8 cellular contexts compared by ENCODE assay signal in the genomic region with DNA sequence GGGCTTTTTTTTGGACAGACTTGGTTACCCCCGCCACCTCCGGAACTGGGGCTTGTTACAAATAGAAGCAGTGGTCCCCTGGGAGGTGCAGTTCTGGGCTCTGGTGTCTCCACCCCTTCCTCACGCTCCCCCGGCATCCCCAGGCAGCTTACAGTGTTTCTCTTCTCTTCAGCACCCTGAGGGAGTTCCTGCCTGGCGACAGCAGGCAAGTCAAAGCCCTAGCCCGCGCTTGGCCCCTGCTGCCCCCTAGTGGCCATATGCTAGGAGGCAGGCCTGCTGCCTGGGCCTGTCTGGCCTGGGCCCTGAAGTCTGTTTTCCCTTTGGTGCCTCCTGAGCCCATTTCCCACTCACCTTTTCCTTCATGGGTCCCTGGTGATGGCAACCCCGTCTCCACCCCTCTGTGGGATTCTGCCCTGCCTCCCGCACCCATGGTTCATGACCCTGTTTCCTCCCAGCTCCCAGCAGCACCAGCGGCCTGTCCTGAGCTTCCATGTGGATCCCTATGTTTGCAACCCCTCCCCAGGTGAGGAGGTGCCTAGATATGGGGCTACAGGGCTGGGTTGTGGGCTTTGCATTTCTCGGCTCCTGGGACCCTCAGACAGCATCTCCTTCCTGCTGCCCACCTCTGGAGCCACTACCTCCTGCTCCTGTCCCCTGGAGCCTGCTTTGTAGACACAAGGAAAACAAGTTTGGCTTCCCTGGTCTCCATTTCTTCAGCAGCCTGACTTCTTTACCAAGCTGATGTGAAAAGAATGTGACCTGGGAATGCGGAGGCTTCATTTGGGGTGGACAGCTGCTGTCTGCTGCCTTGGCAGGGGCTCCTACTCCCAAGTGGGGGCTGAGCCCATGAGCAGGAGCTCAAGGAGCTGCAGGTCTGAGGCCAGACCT. TPM values are rescaled to one million over a fixed set of nuclear protein-coding genes. Genes with fewer than 3 reads are reported as not detected.
DNase-seq lines count a peak whose midpoint lies in the region; ATAC-seq, FAIRE-seq and TF ChIP-seq lines count a peak whose summit lies in the region.

No MANE protein-coding gene starts in this region.

- TF ChIP-seq CTCF in AG09319 (IDR thresholded peaks at IDR 0.05; ENCODE audit: low read depth, low read length) (peak; percentile 99), WI38 (IDR thresholded peaks at IDR 0.05; ENCODE audit: low read depth, low read length) (peak; percentile 95), mammary epithelial cell (conservative IDR thresholded peaks at IDR 0.05 in 1 of 2, IDR thresholded peaks at IDR 0.05 in 1 of 2; ENCODE audit: extremely low read depth in 1 of 2, insufficient read depth in 1 of 2, low read depth in 1 of 2, low read length in 2 of 2) (peak; percentile 99), keratinocyte (optimal IDR thresholded peaks at IDR 0.05 in 1 of 3, IDR thresholded peaks at IDR 0.05 in 1 of 3, conservative IDR thresholded peaks at IDR 0.05 in 1 of 3; ENCODE audit: extremely low read depth in 1 of 3, insufficient read depth in 2 of 3, low read length in 3 of 3) (peak; percentile 98 to 100 (median 99))

- FAIRE-seq in keratinocyte (lab: Jason Lieb, UNC): peak; percentile 61

- H3K4me2 ChIP-seq in mammary epithelial cell (ENCODE audit: insufficient read depth, low read depth, low read length): no peak overlapping the region
- H3K4me2 ChIP-seq in keratinocyte (ENCODE audit: control insufficient read depth, extremely low read depth, insufficient read depth, low read depth, low read length): no peak overlapping the region

- peaks cover 4% of the 10 kb centered on the region for H3K27me3 ChIP-seq in mammary epithelial cell (ENCODE audit: insufficient read depth, low read length)
- H3K27me3 ChIP-seq in keratinocyte (ENCODE audit: control insufficient read depth, extremely low read depth, insufficient read depth, low read length): peaks cover 15% of the 10 kb centered on the region

- no TSS peak for BruUV-seq in mammary epithelial cell (replicated peaks; lab: Mats Ljungman, UMichigan)

- in situ Hi-C loops in GM18951 (cut with MboI; ENCODE audit: low sequenced_read_pairs, unreplicated experiment) (no loop called here), mammary epithelial cell (cut with MboI; ENCODE audit: low sequenced_read_pairs in 2 of 2) (no loop called here)

- H2AFZ ChIP-seq in mammary epithelial cell (ENCODE audit: low read depth, low read length): no peak overlapping the region
- no peak overlapping the region for H2AFZ ChIP-seq in keratinocyte (ENCODE audit: control insufficient read depth, low read length)

- ATAC-seq in HG03159 (IDR thresholded peaks at IDR 0.05; ENCODE audit: unreplicated experiment): peak; percentile 51

- DNase-seq in AG09319 (ENCODE audit: extremely low read depth, low read depth): peak; percentile 67
- peak; percentile 56 for DNase-seq in NCI-H2227 treated with DMSO at 0.1 percent for 48 hours (lab: John Stamatoyannopoulos, UW)
- DNase-seq in mammary epithelial cell: peak; percentile 72
- DNase-seq in keratinocyte (ENCODE audit: low read depth, low spot score): peak; percentile 40
- peak; percentile 81 to 92 for DNase-seq in stimulated activated CD4-positive, alpha-beta T cell treated with anti-CD3 and anti-CD28 coated beads, Interleukin-15, amount 100 ng/mL, for 48 hours (ENCODE audit: low read depth in 2 of 2)

- WGBS in mammary epithelial cell (ENCODE audit: low coverage, missing lambda C conversion rate): 9% methylated on average over 9 of the region's 12 CpGs

- intact Hi-C loops in mammary epithelial cell (cut with micrococcal nuclease): loop anchor here (1.0 to 5.0 kb wide), 3 partner anchors 57 to 546 kb away; no protein-coding TSS in a partner anchor

- H3K9me3 ChIP-seq in mammary epithelial cell (replicated peaks; ENCODE audit: insufficient read depth, low read length) (no peaks in the 10 kb centered on the region), keratinocyte (ENCODE audit: control insufficient read depth, low read depth, low read length) (no peaks in the 10 kb centered on the region)

- H3K27ac ChIP-seq in mammary epithelial cell (ENCODE audit: insufficient read depth, low read depth, low read length) (no peak overlapping the region), keratinocyte (ENCODE audit: control insufficient read depth, insufficient read depth, low read length) (no peak overlapping the region)

- TF ChIP-seq POLR2A in GM18951 (IDR thresholded peaks at IDR 0.05; ENCODE audit: extremely low read depth, insufficient read depth, insufficient read length): peak; percentile 52

- peaks cover 13% of the 10 kb centered on the region for H3K79me2 ChIP-seq in mammary epithelial cell (ENCODE audit: insufficient read depth, low read length)
- H3K79me2 ChIP-seq in keratinocyte (ENCODE audit: control insufficient read depth, insufficient read depth, low read length): peaks cover 11% of the 10 kb centered on the region

- CTCF ChIA-PET in mammary epithelial cell (lab: Charles Lee; ENCODE audit: low non-redundant PET): interaction anchor here (0.6 to 0.9 kb wide), 4 partner anchors 10 to 753 kb away, joined by 3 to 5 read pairs (median 4); no protein-coding TSS in a partner anchor

- H3K4me1 ChIP-seq in mammary epithelial cell (ENCODE audit: insufficient read depth, low read length): peaks cover 15% of the 10 kb centered on the region
- H3K4me1 ChIP-seq in keratinocyte (ENCODE audit: control insufficient read depth, extremely low read depth, insufficient read depth, low read length): peaks cover 4% of the 10 kb centered on the region

- H4K20me1 ChIP-seq in mammary epithelial cell (ENCODE audit: insufficient read depth, low read length) (no peaks in the 10 kb centered on the region), keratinocyte (ENCODE audit: control insufficient read depth, extremely low read depth, insufficient read depth, low read length) (peaks cover 8% of the 10 kb centered on the region)

- H3K4me3 ChIP-seq in WI38 (ENCODE audit: low read depth, low read length) (no peak overlapping the region), mammary epithelial cell (replicated peaks in 1 of 3; ENCODE audit: insufficient read depth in 1 of 3, low read depth in 2 of 3, low read length in 3 of 3) (no peak overlapping the region), keratinocyte (ENCODE audit: control insufficient read depth in 2 of 3, extremely low read depth in 1 of 3, insufficient read depth in 2 of 3, low read depth in 1 of 3, low read length in 3 of 3) (no peak overlapping the region)

- H3K9ac ChIP-seq in mammary epithelial cell (ENCODE audit: insufficient read depth, low read length) (no peak overlapping the region), keratinocyte (ENCODE audit: control insufficient read depth, extremely low read depth, insufficient read depth, low read length) (no peak overlapping the region)

- H3K9me1 ChIP-seq in keratinocyte (ENCODE audit: control insufficient read depth, extremely low read depth, insufficient read depth, low read length): no peaks in the 10 kb centered on the region

- dilution Hi-C loops in mammary epithelial cell (cut with HindIII; ENCODE audit: low sequenced_read_pairs): no loop called here
- dilution Hi-C loops in keratinocyte (cut with MboI; ENCODE audit: extremely low pct_ligation_motif_present, low sequenced_read_pairs): no loop called here

- H3K36me3 ChIP-seq in mammary epithelial cell (ENCODE audit: insufficient read depth, low read length): peaks cover 34% of the 10 kb centered on the region
- H3K36me3 ChIP-seq in keratinocyte (ENCODE audit: control insufficient read depth in 2 of 2, extremely low read depth in 1 of 2, insufficient read depth in 2 of 2, low read length in 2 of 2): peaks cover 32 to 33% of the 10 kb centered on the region in 2 experiments

RNA-seq across cellular contexts. Expression of gene SNX22, which starts 2.2 kb away (rescaled TPM):
- total RNA-seq in mammary epithelial cell: under 1 TPM; 0.17 to 0.31 TPM
- polyA plus RNA-seq in mammary epithelial cell (0.05 TPM), keratinocyte (0.03 to 0.04 TPM in 2 of 3 replicates, not detected in the other)
- polyA minus RNA-seq in mammary epithelial cell (not detected), keratinocyte (0.16 to 0.40 TPM (median 0.16 TPM) in 3 replicates)
- not detected for polyA plus RNA-seq in keratinocyte (2011; ENCODE audit: low read depth)
- polyA plus RNA-seq in keratinocyte (2011; cell fraction: cytosol; rRNA removed): 0.01 TPM in 1 of 2 replicates, not detected in the other
- polyA plus RNA-seq in keratinocyte (2011; cell fraction: nucleus; rRNA removed): 0.09 and 0.24 TPM in 2 replicates
- 0.74 and 0.86 TPM in 2 replicates for polyA plus RNA-seq in keratinocyte (2012; ENCODE audit: low replicate concordance)
- not detected for polyA minus RNA-seq in keratinocyte (2011; cell fraction: cytosol; rRNA and poly(A)+ RNA removed)
- 0.32 and 0.54 TPM in 2 replicates for polyA minus RNA-seq in keratinocyte (2011; cell fraction: nucleus; rRNA and poly(A)+ RNA removed)

RNA-seq across cellular contexts. Expression of gene PPIB, which starts 9.1 kb away (rescaled TPM):
- 100 to 1,000 TPM; 360 to 523 TPM for total RNA-seq in mammary epithelial cell
- polyA plus RNA-seq in mammary epithelial cell (724 TPM), keratinocyte (544 to 757 TPM (median 555 TPM) in 3 replicates)
- polyA minus RNA-seq in mammary epithelial cell (421 TPM), keratinocyte (288 to 515 TPM (median 299 TPM) in 3 replicates)
- polyA plus RNA-seq in keratinocyte (2011; ENCODE audit: low read depth): 374 TPM
- 389 and 522 TPM in 2 replicates for polyA plus RNA-seq in keratinocyte (2011; cell fraction: cytosol; rRNA removed)
- 407 and 418 TPM in 2 replicates for polyA plus RNA-seq in keratinocyte (2011; cell fraction: nucleus; rRNA removed)
- polyA plus RNA-seq in keratinocyte (2012; ENCODE audit: low replicate concordance): 328 and 691 TPM in 2 replicates
- polyA minus RNA-seq in keratinocyte (2011; cell fraction: cytosol; rRNA and poly(A)+ RNA removed): 329 TPM
- polyA minus RNA-seq in keratinocyte (2011; cell fraction: nucleus; rRNA and poly(A)+ RNA removed): 98.9 and 126 TPM in 2 replicates

RNA-seq across cellular contexts. Expression of gene SNX1, which starts 57.9 kb away (rescaled TPM):
- total RNA-seq in mammary epithelial cell: 100 to 1,000 TPM in 1 of 2 donors, 10 to 100 TPM in 1; 42.5 to 100 TPM
- polyA plus RNA-seq in mammary epithelial cell: 75.5 TPM
- polyA minus RNA-seq in mammary epithelial cell: 35.7 TPM
- 78.1 to 90.2 TPM (median 86.5 TPM) in 3 replicates for polyA plus RNA-seq in keratinocyte
- polyA plus RNA-seq in keratinocyte (2011; ENCODE audit: low read depth): 49.5 TPM
- polyA plus RNA-seq in keratinocyte (2011; cell fraction: cytosol; rRNA removed): 85.7 and 102 TPM in 2 replicates
- polyA plus RNA-seq in keratinocyte (2011; cell fraction: nucleus; rRNA removed): 133 and 137 TPM in 2 replicates
- polyA plus RNA-seq in keratinocyte (2012; ENCODE audit: low replicate concordance): 52.4 and 71.7 TPM in 2 replicates
- 45.7 to 65.1 TPM (median 49.1 TPM) in 3 replicates for polyA minus RNA-seq in keratinocyte
- polyA minus RNA-seq in keratinocyte (2011; cell fraction: cytosol; rRNA and poly(A)+ RNA removed): 34.7 TPM
- 34.9 and 51.3 TPM in 2 replicates for polyA minus RNA-seq in keratinocyte (2011; cell fraction: nucleus; rRNA and poly(A)+ RNA removed)
